14 cellular contexts compared by ENCODE assay signal in genomic region chr19:3362217-3362907, GRCh38. TPM values are rescaled to one million over a fixed set of nuclear protein-coding genes. Genes with fewer than 3 reads are reported as not detected.
DNase-seq lines count a peak whose midpoint lies in the region; ATAC-seq and TF ChIP-seq lines count a peak whose summit lies in the region.
"Had no signal": no experiment of that assay in that cellular context is flagged by ENCODE, and none has a peak within 500 bp of the region (broad histone marks: within the 10 kb centered on the region; RNA-seq: fewer than 3 reads in every experiment).

No MANE protein-coding gene starts in this region.

- H3K9me3 ChIP-seq in CD4-positive, alpha-beta T cell (ENCODE audit: control insufficient read depth, low read length), result no peaks in the 10 kb centered on the region
- no peaks in the 10 kb centered on the region for H3K9me3 ChIP-seq in fibroblast of lung (ENCODE audit: control insufficient read depth, insufficient read depth, low read depth, low read length)
- H3K9me3 ChIP-seq: thyroid gland had no signal

- peaks cover 49% of the 10 kb centered on the region for H3K4me1 Mint-ChIP-seq in CD4-positive, alpha-beta T cell (ENCODE audit: low read depth)

- no peak for DNase-seq in CD4-positive, alpha-beta T cell
- DNase-seq in RWPE1 (ENCODE audit: low spot score) (no peak), fibroblast of lung (ENCODE audit: low read depth in 2 of 2) (no peak), anterior cingulate cortex (lab: John Stamatoyannopoulos, UW) (no peak)
- DNase-seq: activated CD8-positive, alpha-beta memory T cell treated with anti-CD3 and anti-CD28 coated beads, Interleukin-2, amount 10 ng/mL, durations not matched to agents 7 days and 5 days; DMS 273 treated with DMSO at 0.1 percent for 48 hours; foreskin keratinocyte; Kasumi-1; NCI-H2227 treated with DMSO at 0.1 percent for 48 hours; thyroid gland had no signal

- no peak for TF ChIP-seq CTCF in CD4-positive, alpha-beta T cell (IDR thresholded peaks at IDR 0.05)
- TF ChIP-seq CTCF in RWPE1 (conservative IDR thresholded peaks at IDR 0.05; ENCODE audit: low read depth) (no peak), fibroblast of lung (conservative IDR thresholded peaks at IDR 0.05 in 1 of 2, IDR thresholded peaks at IDR 0.05 in 1 of 2; ENCODE audit: low read depth in 1 of 2, low read length in 2 of 2) (no peak)

- H3K27me3 ChIP-seq in CD4-positive, alpha-beta T cell (ENCODE audit: control insufficient read depth, insufficient read depth, low read length), result no peaks in the 10 kb centered on the region
- no peaks in the 10 kb centered on the region for H3K27me3 ChIP-seq in fibroblast of lung (ENCODE audit: control insufficient read depth, insufficient read depth, low read length)
- no peaks in the 10 kb centered on the region for H3K27me3 ChIP-seq in rectal smooth muscle tissue (ENCODE audit: control insufficient read depth, insufficient read depth, low read length)
- H3K27me3 ChIP-seq: thyroid gland had no signal

- no peaks in the 10 kb centered on the region for H3K27me3 Mint-ChIP-seq in CD4-positive, alpha-beta T cell

- intact Hi-C loops in CD4-positive, alpha-beta T cell (cut with DNase I, micrococcal nuclease), result no loop called here

- POLR2A ChIA-PET in CD4-positive, alpha-beta T cell (lab: Charles Lee), result interaction anchor here (0.8 kb wide), 1 partner anchor 24 kb away, joined by 3 read pairs; no protein-coding TSS in a partner anchor
- POLR2A ChIA-PET in RWPE1 (lab: Yijun Ruan, JAX; ENCODE audit: low non-redundant PET), result no interaction called here

- no peaks in the 10 kb centered on the region for H3K36me3 ChIP-seq in fibroblast of lung (ENCODE audit: control insufficient read depth, insufficient read depth, low read length)
- no peaks in the 10 kb centered on the region for H3K36me3 ChIP-seq in rectal smooth muscle tissue (ENCODE audit: control insufficient read depth, insufficient read depth, low read length)
- H3K36me3 ChIP-seq: thyroid gland had no signal

- no peak overlapping the region for H3K27ac ChIP-seq in CD4-positive, alpha-beta T cell (ENCODE audit: low read depth, low read length)
- peak overlapping the region; percentile 93 for H3K27ac ChIP-seq in RWPE1
- H3K27ac ChIP-seq in fibroblast of lung (ENCODE audit: insufficient read depth, low read length), result no peak overlapping the region
- peak overlapping the region; percentile 96 for H3K27ac ChIP-seq in rectal smooth muscle tissue (ENCODE audit: low read depth, low read length)
- H3K27ac ChIP-seq: foreskin keratinocyte had no signal

- H3K9ac ChIP-seq in fibroblast of lung (ENCODE audit: insufficient read depth, low read length) (no peak overlapping the region), rectal smooth muscle tissue (ENCODE audit: low read length) (no peak overlapping the region)

- peak overlapping the region; percentile 58 for H3K4me2 ChIP-seq in fibroblast of lung (ENCODE audit: extremely low read depth, insufficient read depth, low read length)

- no peaks in the 10 kb centered on the region for H3K9me3 Mint-ChIP-seq in CD4-positive, alpha-beta T cell

- CTCF ChIA-PET in CD4-positive, alpha-beta T cell (lab: Charles Lee), result interaction anchor here (1.6 kb wide), 1 partner anchor 67 kb away, joined by 3 read pairs; no protein-coding TSS in a partner anchor
- CTCF ChIA-PET in RWPE1 (lab: Yijun Ruan, JAX), result interaction anchor here (0.6 kb wide), 1 partner anchor 194 kb away, joined by 3 read pairs; no protein-coding TSS in a partner anchor

- H3K79me2 ChIP-seq in fibroblast of lung (ENCODE audit: control insufficient read depth, insufficient read depth, low read length), result peaks cover 46% of the 10 kb centered on the region

- ATAC-seq in CD4-positive, alpha-beta T cell (ENCODE audit: poor library complexity), result no peak
- ATAC-seq in GM19395 (IDR thresholded peaks at IDR 0.05; ENCODE audit: unreplicated experiment) (no peak), HG03135 (IDR thresholded peaks at IDR 0.05; ENCODE audit: unreplicated experiment) (no peak)
- ATAC-seq in activated CD4-positive, CD25-positive, alpha-beta regulatory T cell treated with anti-CD3 and anti-CD28 coated beads, Interleukin-2, amount 50 U/mL, for 24 hours, result no peak
- ATAC-seq: activated CD8-positive, alpha-beta memory T cell treated with anti-CD3 and anti-CD28 coated beads, Interleukin-2, amount 10 ng/mL, durations not matched to agents 7 days and 5 days; foreskin keratinocyte had no signal

- H3K27ac Mint-ChIP-seq in CD4-positive, alpha-beta T cell, result peak overlapping the region; percentile 78
- H3K27ac Mint-ChIP-seq: activated CD8-positive, alpha-beta memory T cell treated with anti-CD3 and anti-CD28 coated beads, Interleukin-2, amount 10 ng/mL, durations not matched to agents 7 days and 5 days had no signal

- H2AFZ ChIP-seq in fibroblast of lung (ENCODE audit: low read length), result no peak overlapping the region

- peaks cover 5% of the 10 kb centered on the region for H3K36me3 Mint-ChIP-seq in CD4-positive, alpha-beta T cell (ENCODE audit: low read depth)
- H3K36me3 Mint-ChIP-seq: activated CD8-positive, alpha-beta memory T cell treated with anti-CD3 and anti-CD28 coated beads, Interleukin-2, amount 10 ng/mL, durations not matched to agents 7 days and 5 days had no signal

- peaks cover 23% of the 10 kb centered on the region for H3K4me1 ChIP-seq in fibroblast of lung (ENCODE audit: control insufficient read depth, extremely low read depth, insufficient read depth, low read length)
- H3K4me1 ChIP-seq in rectal smooth muscle tissue (ENCODE audit: control insufficient read depth, insufficient read depth, low read length), result peaks cover 34% of the 10 kb centered on the region
- H3K4me1 ChIP-seq: foreskin keratinocyte had no signal

- H3K4me3 Mint-ChIP-seq in CD4-positive, alpha-beta T cell, result peak overlapping the region; percentile 89

- no peaks in the 10 kb centered on the region for H4K20me1 ChIP-seq in fibroblast of lung (ENCODE audit: control insufficient read depth, extremely low read depth, insufficient read depth, low read length)

- H3K4me3 ChIP-seq in fibroblast of lung (replicated peaks in 1 of 4; ENCODE audit: control extremely low read depth in 1 of 4, insufficient read depth in 1 of 4, low read depth in 3 of 4, low read length in 4 of 4) (peak overlapping the region in 2 of 4 experiments; percentile 32 to 76), rectal smooth muscle tissue (ENCODE audit: low read length) (peak overlapping the region; percentile 35)
- H3K4me3 ChIP-seq: thyroid gland had no signal

RNA-seq across cellular contexts. Expression of gene NFIC, which starts 4.0 kb away (rescaled TPM):
- total RNA-seq in CD4-positive, alpha-beta T cell, result 10 to 100 TPM; 22.1 to 22.2 TPM
- 34.9 and 66.4 TPM in 2 replicates for total RNA-seq in fibroblast of lung
- polyA plus RNA-seq in fibroblast of lung, result 7.9 and 16.6 TPM in 2 replicates
- polyA plus RNA-seq in fibroblast of lung (2012), result 89.7 and 117 TPM in 2 replicates
- 101 and 159 TPM in 2 replicates for polyA minus RNA-seq in fibroblast of lung (ENCODE audit: low replicate concordance)

Comparison
In these comparisons a context has a peak if more than half of its experiments do, and no peak if none do; other contexts are left out.
1. H3K27ac ChIP-seq: peak in RWPE1 (single experiment) and rectal smooth muscle tissue (single experiment); none in CD4-positive, alpha-beta T cell (single experiment) and fibroblast of lung (single experiment).